In the genomic region with DNA sequence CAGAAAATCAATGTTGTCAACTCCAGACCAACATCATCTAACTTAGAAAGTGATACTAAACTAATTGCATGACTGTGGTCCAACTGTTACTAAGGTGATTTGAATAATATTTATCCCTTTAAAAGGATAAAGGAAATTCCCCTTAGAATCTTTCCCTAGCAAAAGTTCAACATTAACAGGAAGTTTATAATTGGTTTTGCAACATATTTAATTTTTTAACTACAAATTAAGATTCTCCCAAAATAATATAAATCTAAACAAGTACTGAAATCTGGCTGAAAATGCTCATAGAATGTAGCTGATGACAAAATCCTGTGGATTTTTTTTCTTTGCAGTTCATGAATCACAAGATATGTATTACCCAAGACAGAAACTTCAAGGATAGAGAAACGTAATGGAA, we compare ENCODE assay signal across 18 cellular contexts.
DNase-seq lines count a peak whose midpoint lies in the region; ATAC-seq and TF ChIP-seq lines count a peak whose summit lies in the region.
"Had no signal": no experiment of that assay in that cellular context is flagged by ENCODE, and none has a peak within 500 bp of the region (broad histone marks: within the 10 kb centered on the region; RNA-seq: fewer than 3 reads in every experiment).

No MANE protein-coding gene starts in this region.

- in situ Hi-C loops in mammary epithelial cell (cut with MboI; ENCODE audit: low sequenced_read_pairs in 2 of 2): no loop called here

- DNase-seq in HCEC 1CT (peak; percentile 71), mammary epithelial cell (peak; percentile 23), iris pigment epithelial cell (ENCODE audit: low read depth) (peak; percentile 85), upper lobe of right lung (no peak), NCI-H1436 treated with DMSO at 0.1 percent for 48 hours (lab: John Stamatoyannopoulos, UW) (no peak)
- DNase-seq in stimulated activated CD4-positive, alpha-beta T cell treated with anti-CD3 and anti-CD28 coated beads, Interleukin-4, amount 100 ng/mL, for 4 hours: no peak
- DNase-seq: amygdala, DMS53, erythroblast, heart right ventricle, mucosa of descending colon, NCI-H1048, RPMI8226 had no signal

- intact Hi-C loops in mammary epithelial cell (cut with micrococcal nuclease): no loop called here
- intact Hi-C loops in upper lobe of right lung (cut with DNase I): no loop called here

- H3K9ac ChIP-seq in mammary epithelial cell (ENCODE audit: insufficient read depth, low read length): no peak overlapping the region

- H4K20me1 ChIP-seq in mammary epithelial cell (ENCODE audit: insufficient read depth, low read length): no peaks in the 10 kb centered on the region

- CTCF ChIA-PET in mammary epithelial cell (lab: Charles Lee; ENCODE audit: low non-redundant PET): no interaction called here

- H3K27me3 ChIP-seq in mammary epithelial cell (ENCODE audit: insufficient read depth, low read length): no peaks in the 10 kb centered on the region
- H3K27me3 ChIP-seq in upper lobe of right lung: no peaks in the 10 kb centered on the region
- H3K27me3 ChIP-seq: heart right ventricle had no signal

- H3K4me2 ChIP-seq in mammary epithelial cell (ENCODE audit: insufficient read depth, low read depth, low read length): no peak overlapping the region

- H3K36me3 ChIP-seq in mammary epithelial cell (ENCODE audit: insufficient read depth, low read length): no peaks in the 10 kb centered on the region
- H3K36me3 ChIP-seq in upper lobe of right lung: no peaks in the 10 kb centered on the region
- H3K36me3 ChIP-seq: heart right ventricle, thoracic aorta had no signal

- H3K4me3 ChIP-seq in mammary epithelial cell (replicated peaks in 1 of 3; ENCODE audit: insufficient read depth in 1 of 3, low read depth in 2 of 3, low read length in 3 of 3) (no peak overlapping the region), upper lobe of right lung (no peak overlapping the region)
- H3K4me3 ChIP-seq: coronary artery, heart right ventricle, mucosa of descending colon, skin epidermis, thoracic aorta had no signal

- dilution Hi-C loops in mammary epithelial cell (cut with HindIII; ENCODE audit: low sequenced_read_pairs): no loop called here

- peak overlapping the region; percentile 29 for H3K27ac ChIP-seq in mammary epithelial cell (ENCODE audit: insufficient read depth, low read depth, low read length)
- H3K27ac ChIP-seq in upper lobe of right lung: peak overlapping the region; percentile 31
- H3K27ac ChIP-seq: C4-2B, coronary artery, thoracic aorta had no signal

- BruUV-seq in mammary epithelial cell (replicated peaks; lab: Mats Ljungman, UMichigan): no TSS peak

- no peaks in the 10 kb centered on the region for H3K4me1 ChIP-seq in mammary epithelial cell (ENCODE audit: insufficient read depth, low read length)
- no peaks in the 10 kb centered on the region for H3K4me1 ChIP-seq in upper lobe of right lung

- no peak overlapping the region for H2AFZ ChIP-seq in mammary epithelial cell (ENCODE audit: low read depth, low read length)

- H3K9me3 ChIP-seq in mammary epithelial cell (replicated peaks; ENCODE audit: insufficient read depth, low read length) (no peaks in the 10 kb centered on the region), upper lobe of right lung (no peaks in the 10 kb centered on the region)
- H3K9me3 ChIP-seq: heart right ventricle, mucosa of descending colon, thoracic aorta had no signal

- ATAC-seq in upper lobe of right lung: no peak
- no peak for ATAC-seq in GM19395 (IDR thresholded peaks at IDR 0.05; ENCODE audit: unreplicated experiment)
- ATAC-seq: heart right ventricle, mucosa of descending colon had no signal

- TF ChIP-seq CTCF in mammary epithelial cell (conservative IDR thresholded peaks at IDR 0.05 in 1 of 2, IDR thresholded peaks at IDR 0.05 in 1 of 2; ENCODE audit: extremely low read depth in 1 of 2, insufficient read depth in 1 of 2, low read depth in 1 of 2, low read length in 2 of 2) (no peak), upper lobe of right lung (IDR thresholded peaks at IDR 0.05) (no peak)

- 48% methylated on average over 1 of the region's 1 CpG for WGBS in mammary epithelial cell (ENCODE audit: low coverage, missing lambda C conversion rate)

- peaks cover 3% of the 10 kb centered on the region for H3K79me2 ChIP-seq in mammary epithelial cell (ENCODE audit: insufficient read depth, low read length)

Comparison
In these comparisons a context has a peak if more than half of its experiments do, and no peak if none do; other contexts are left out.
1. DNase-seq: peak in HCEC 1CT (single experiment), mammary epithelial cell (single experiment) and iris pigment epithelial cell (single experiment); none in upper lobe of right lung (single experiment), NCI-H1436 treated with DMSO at 0.1 percent for 48 hours (single experiment) and stimulated activated CD4-positive, alpha-beta T cell treated with anti-CD3 and anti-CD28 coated beads, Interleukin-4, amount 100 ng/mL, for 4 hours (0 of 2).